1 cellular context compared by ENCODE assay signal in genomic region chr1:15526490-15527339, GRCh38.
A peak's percentile ranks its signal among the peaks of the same experiment; 100 is the strongest.
TF ChIP-seq lines count a peak whose summit lies in the region.

Gene DNAJC16, plus strand, starts transcription at chr1:15526848. Its CDS starts 2,258 bp downstream, at chr1:15529106.

TF ChIP-seq in K562, 482 proteins besides CTCF, POLR2A, EP300 and RAD21 (continued from another document and continues in another):
- TF ChIP-seq NONO (IDR thresholded peaks at IDR 0.05; ENCODE audit: low read depth in 2 of 2, low read length in 1 of 2), result peak; percentile 33 to 81; a peak in 2 of 4 replicates
- TF ChIP-seq ELF4 (CRISPR knock-in tag; IDR thresholded peaks at IDR 0.05), result peak; percentile 22; the same call in 1 of the 2 replicates
- TF ChIP-seq ARID2 (IDR thresholded peaks at IDR 0.05), result no peak
- peak; percentile 83 for TF ChIP-seq DIDO1 (tag; IDR thresholded peaks at IDR 0.05; ENCODE audit: low read depth)
- no peak for TF ChIP-seq TEAD2 (tag; IDR thresholded peaks at IDR 0.05)
- TF ChIP-seq ELK3 (CRISPR knock-in tag; IDR thresholded peaks at IDR 0.05), result no peak
- peak; percentile 92 for TF ChIP-seq SP2 (IDR thresholded peaks at IDR 0.05; ENCODE audit: extremely low read depth, low read depth, low read length, poor library complexity, severe bottlenecking)
- TF ChIP-seq MXI1 (IDR thresholded peaks at IDR 0.05; ENCODE audit: low read depth, low read length), result peak; percentile 97
- peak; percentile 65 for TF ChIP-seq DMBX1 (CRISPR knock-in tag; IDR thresholded peaks at IDR 0.05; ENCODE audit: borderline replicate concordance)
- peak; percentile 78 for TF ChIP-seq KDM5B (IDR thresholded peaks at IDR 0.05; ENCODE audit: insufficient replicate concordance, low read depth, low read length)
- TF ChIP-seq ZNF778 (CRISPR knock-in tag; IDR thresholded peaks at IDR 0.05), result no peak
- 0 out of 2 replicates have a peak, but pooled peaks have one; percentile 36 for TF ChIP-seq HBP1 (CRISPR knock-in tag; IDR thresholded peaks at IDR 0.05)
- TF ChIP-seq KDM2B (CRISPR knock-in tag; IDR thresholded peaks at IDR 0.05), result peak; percentile 75; the same call in 1 of the 2 replicates
- peak; percentile 62 for TF ChIP-seq PRDM10 (IDR thresholded peaks at IDR 0.05; ENCODE audit: partially characterized antibody)
- TF ChIP-seq CREB3L1 (IDR thresholded peaks at IDR 0.05; ENCODE audit: borderline replicate concordance, low read depth), result peak; percentile 85
- peak; percentile 89 for TF ChIP-seq ZNF511 (CRISPR knock-in tag; IDR thresholded peaks at IDR 0.05)
- no peak for TF ChIP-seq SRSF1 (IDR thresholded peaks at IDR 0.05; ENCODE audit: low read depth, low read length)
- no peak for TF ChIP-seq U2AF1 (optimal IDR thresholded peaks at IDR 0.05; ENCODE audit: low read depth, low read length)
- TF ChIP-seq TFE3 (CRISPR knock-in tag; IDR thresholded peaks at IDR 0.05), result peak; percentile 100
- peak; percentile 92 for TF ChIP-seq GABPA (tag; conservative IDR thresholded peaks at IDR 0.05; ENCODE audit: low read depth)
- peak; percentile 74 for TF ChIP-seq JUND (IDR thresholded peaks at IDR 0.05; ENCODE audit: borderline replicate concordance, low read depth, low read length)
- peak; percentile 43; the same call in 1 of the 3 replicates for TF ChIP-seq JUND (tag; IDR thresholded peaks at IDR 0.05; ENCODE audit: borderline replicate concordance, low read depth, low read length)
- peak; percentile 12 for TF ChIP-seq MEIS2 (IDR thresholded peaks at IDR 0.05; ENCODE audit: partially characterized antibody)
- TF ChIP-seq SAP30 (IDR thresholded peaks at IDR 0.05; ENCODE audit: borderline replicate concordance, insufficient read depth, low read depth, low read length, poor library complexity, severe bottlenecking), result peak; percentile 67
- TF ChIP-seq SIX5 (IDR thresholded peaks at IDR 0.05; ENCODE audit: borderline replicate concordance in 1 of 2, insufficient read depth in 1 of 2, low read depth in 1 of 2, low read length in 2 of 2), result peak in 1 of 2 experiments; percentile 24; a peak in 1 of 4 replicates
- no peak for TF ChIP-seq PREB (CRISPR knock-in tag; IDR thresholded peaks at IDR 0.05)
- TF ChIP-seq DPF2 (IDR thresholded peaks at IDR 0.05), result peak; percentile 64
- peak; percentile 79; the same call in 1 of the 2 replicates for TF ChIP-seq PML (IDR thresholded peaks at IDR 0.05; ENCODE audit: low read length)
- no peak for TF ChIP-seq CBX5 (IDR thresholded peaks at IDR 0.05; ENCODE audit: borderline replicate concordance, low read depth)
- peak; percentile 90; the same call in 1 of the 2 replicates for TF ChIP-seq ZNF609 (CRISPR knock-in tag; IDR thresholded peaks at IDR 0.05; ENCODE audit: borderline replicate concordance)
- TF ChIP-seq EGR1 (conservative IDR thresholded peaks at IDR 0.05), result peak; percentile 65
- TF ChIP-seq ZBTB11 (CRISPR knock-in tag; IDR thresholded peaks at IDR 0.05), result peak in 2 of 3 experiments; percentile 89 to 98; a peak in 4 of 6 replicates
- peak; percentile 55; the same call in 1 of the 2 replicates for TF ChIP-seq ZNF197 (CRISPR knock-in tag; IDR thresholded peaks at IDR 0.05; ENCODE audit: low read depth)
- peak; percentile 38; the same call in 1 of the 2 replicates for TF ChIP-seq MYNN (IDR thresholded peaks at IDR 0.05)
- TF ChIP-seq MYNN (CRISPR knock-in tag; IDR thresholded peaks at IDR 0.05), result no peak
- peak in 1 of 2 experiments; percentile 75; a peak in 1 of 4 replicates for TF ChIP-seq KDM4B (IDR thresholded peaks at IDR 0.05; ENCODE audit: borderline replicate concordance in 2 of 2, low read depth in 1 of 2)
- TF ChIP-seq BRD9 (IDR thresholded peaks at IDR 0.05; ENCODE audit: low read depth, partially characterized antibody), result peak; percentile 64
